In genomic region chr19:47111081-47111589, GRCh38 we compare ENCODE assay signal across 8 cellular contexts. TPM values are rescaled to one million over a fixed set of nuclear protein-coding genes. Genes with fewer than 3 reads are reported as not detected.
DNase-seq lines count a peak whose midpoint lies in the region; ATAC-seq, FAIRE-seq and TF ChIP-seq lines count a peak whose summit lies in the region.

No MANE protein-coding gene starts in this region.

- peak overlapping the region; percentile 99 for H3K23ac ChIP-seq in IMR-90 (ENCODE audit: low read depth, low read length)

- peak overlapping the region; percentile 69 for H2BK120ac ChIP-seq in IMR-90 (ENCODE audit: low read depth, low read length)

- POLR2A ChIA-PET in IMR-90 (lab: Charles Lee; ENCODE audit: unreplicated experiment) (no interaction called here), endothelial cell of umbilical vein (lab: Charles Lee) (no interaction called here)
- POLR2A ChIA-PET in activated CD8-positive, alpha-beta T cell treated with anti-CD3 and anti-CD28 coated beads, Interleukin-2, amount 10 ng/mL, durations not matched to agents 7 days and 5 days (lab: Charles Lee) = interaction anchor here (0.6 to 10.3 kb wide), 13 partner anchors 8 to 509 kb away, joined by 3 to 256 read pairs (median 3); partner anchors contain the start of genes SAE1 and SLC1A5

- H3K4me1 ChIP-seq in IMR-90 (ENCODE audit: control insufficient read depth, insufficient read depth, low read length) (peaks cover 23% of the 10 kb centered on the region), endothelial cell of umbilical vein (ENCODE audit: control insufficient read depth, extremely low read depth, insufficient read depth, low read length) (peaks cover 43% of the 10 kb centered on the region), uterus (peaks cover 0 to 13% of the 10 kb centered on the region in 2 donors)

- peaks cover 48% of the 10 kb centered on the region for H3K4me1 Mint-ChIP-seq in activated CD8-positive, alpha-beta T cell treated with anti-CD3 and anti-CD28 coated beads, Interleukin-2, amount 10 ng/mL, durations not matched to agents 7 days and 5 days (ENCODE audit: low read depth)
- peaks cover 62% of the 10 kb centered on the region for H3K4me1 Mint-ChIP-seq in nephron progenitor cell

- H3K27ac Mint-ChIP-seq in activated CD8-positive, alpha-beta T cell treated with anti-CD3 and anti-CD28 coated beads, Interleukin-2, amount 10 ng/mL, durations not matched to agents 7 days and 5 days = peak overlapping the region; percentile 100
- peak overlapping the region; percentile 97 for H3K27ac Mint-ChIP-seq in nephron progenitor cell

- H4K91ac ChIP-seq in IMR-90 (ENCODE audit: insufficient read depth, low read depth, low read length) = peak overlapping the region; percentile 89

- H4K8ac ChIP-seq in IMR-90 (ENCODE audit: low read depth in 2 of 2, low read length in 2 of 2) = peak overlapping the region; percentile 88 to 96

- DNase-seq in Ammon's horn (ENCODE audit: low spot score) = peak; percentile 36
- DNase-seq in IMR-90 = no peak
- DNase-seq in activated CD8-positive, alpha-beta T cell treated with anti-CD3 and anti-CD28 coated beads, Interleukin-2, amount 10 ng/mL, durations not matched to agents 7 days and 5 days = peak; percentile 61
- peak; percentile 21 for DNase-seq in endothelial cell of umbilical vein (ENCODE audit: low read depth, low spot score)
- peak; percentile 33 for DNase-seq in nephron progenitor cell
- DNase-seq in uterus = peak in 1 of 2 donors; percentile 30
- DNase-seq in SK-N-DZ (ENCODE audit: low spot score) = no peak
- DNase-seq in GM03348 (ENCODE audit: low spot score) = no peak

- H3K56ac ChIP-seq in IMR-90 (ENCODE audit: extremely low read depth, insufficient read depth, low read length) = peak overlapping the region; percentile 99

- H2AK5ac ChIP-seq in IMR-90 (ENCODE audit: low read depth, low read length) = peak overlapping the region; percentile 97

- H2BK5ac ChIP-seq in IMR-90 (ENCODE audit: low read depth, low read length, poor library complexity, severe bottlenecking) = peak overlapping the region; percentile 98

- no CpG with 5 or more reads among the region's 30 CpGs for WGBS in IMR-90 (ENCODE audit: extremely low coverage in 2 of 2, insufficient read length in 1 of 2), 2 experiments

- H3K27me3 Mint-ChIP-seq in activated CD8-positive, alpha-beta T cell treated with anti-CD3 and anti-CD28 coated beads, Interleukin-2, amount 10 ng/mL, durations not matched to agents 7 days and 5 days (ENCODE audit: low read depth) = no peaks in the 10 kb centered on the region
- H3K27me3 Mint-ChIP-seq in nephron progenitor cell (ENCODE audit: low read depth, poor library complexity) = no peaks in the 10 kb centered on the region

- H3K36me3 Mint-ChIP-seq in activated CD8-positive, alpha-beta T cell treated with anti-CD3 and anti-CD28 coated beads, Interleukin-2, amount 10 ng/mL, durations not matched to agents 7 days and 5 days (ENCODE audit: low read depth) = peaks cover 55% of the 10 kb centered on the region
- peaks cover 13% of the 10 kb centered on the region for H3K36me3 Mint-ChIP-seq in nephron progenitor cell (ENCODE audit: low read depth)

- H3K27me3 ChIP-seq in IMR-90 (ENCODE audit: control insufficient read depth, insufficient read depth, low read length) = no peaks in the 10 kb centered on the region
- H3K27me3 ChIP-seq in endothelial cell of umbilical vein (ENCODE audit: control insufficient read depth in 2 of 2, insufficient read depth in 2 of 2, low read length in 2 of 2) = no peaks in the 10 kb centered on the region
- no peaks in the 10 kb centered on the region for H3K27me3 ChIP-seq in uterus

- no peak for ATAC-seq in IMR-90 (ENCODE audit: low read depth)
- no peak for ATAC-seq in activated CD8-positive, alpha-beta T cell treated with anti-CD3 and anti-CD28 coated beads, Interleukin-2, amount 10 ng/mL, durations not matched to agents 7 days and 5 days

- H3K9me1 ChIP-seq in IMR-90 (ENCODE audit: insufficient read depth, low read length) = peaks cover 6% of the 10 kb centered on the region
- no peaks in the 10 kb centered on the region for H3K9me1 ChIP-seq in endothelial cell of umbilical vein (replicated peaks; ENCODE audit: control insufficient read depth, extremely low read depth, insufficient read depth, low read length)

- peak overlapping the region; percentile 97 for H3K4ac ChIP-seq in IMR-90 (ENCODE audit: low read depth, low read length)

- no peak overlapping the region for H2BK20ac ChIP-seq in IMR-90 (ENCODE audit: low read depth, low read length)

- peak overlapping the region; percentile 93 for H4K5ac ChIP-seq in IMR-90 (ENCODE audit: low read depth, low read length)

- H3K79me1 ChIP-seq in IMR-90 (ENCODE audit: low read depth in 1 of 2, low read length in 2 of 2) = peaks cover 20 to 59% of the 10 kb centered on the region in 2 experiments

- FAIRE-seq in endothelial cell of umbilical vein (lab: Jason Lieb, UNC) = no peak

- H3K4me2 ChIP-seq in IMR-90 (ENCODE audit: low read depth, low read length) (peak overlapping the region; percentile 97), endothelial cell of umbilical vein (ENCODE audit: insufficient read depth, low read length) (peak overlapping the region; percentile 93)

- H3K4me3 ChIP-seq in IMR-90 (ENCODE audit: insufficient read depth, low read depth, low read length) (peak overlapping the region; percentile 77), endothelial cell of umbilical vein (replicated peaks in 1 of 3; ENCODE audit: insufficient read depth in 1 of 3, low read depth in 1 of 3, low read length in 3 of 3) (peak overlapping the region; percentile 80 to 94 (median 93)), uterus (peak overlapping the region; percentile 84 to 88)

- H2AK9ac ChIP-seq in IMR-90 (replicated peaks; ENCODE audit: low read depth, low read length, poor library complexity) = peak overlapping the region; percentile 100

- in situ Hi-C loops in IMR-90 (cut with MboI; ENCODE audit: low sequenced_read_pairs) = no loop called here

- dilution Hi-C loops in IMR-90 (cut with HindIII; ENCODE audit: low sequenced_read_pairs, unreplicated experiment) (no loop called here), endothelial cell of umbilical vein (cut with MboI; ENCODE audit: extremely low pct_ligation_motif_present, low sequenced_read_pairs) (no loop called here)

- H3K9me3 Mint-ChIP-seq in activated CD8-positive, alpha-beta T cell treated with anti-CD3 and anti-CD28 coated beads, Interleukin-2, amount 10 ng/mL, durations not matched to agents 7 days and 5 days (ENCODE audit: insufficient read depth) = no peaks in the 10 kb centered on the region
- H3K9me3 Mint-ChIP-seq in nephron progenitor cell = no peaks in the 10 kb centered on the region

- H4K20me1 ChIP-seq in IMR-90 (ENCODE audit: insufficient read depth, low read length) (peaks cover 24% of the 10 kb centered on the region), endothelial cell of umbilical vein (replicated peaks; ENCODE audit: control insufficient read depth, extremely low read depth, insufficient read depth, low read length) (no peaks in the 10 kb centered on the region)

- TF ChIP-seq POLR2A in IMR-90 (IDR thresholded peaks at IDR 0.05; ENCODE audit: low read depth, low read length) = no peak
- TF ChIP-seq POLR2A in endothelial cell of umbilical vein (IDR thresholded peaks at IDR 0.05; ENCODE audit: low read depth, low read length) = peak; percentile 71
- TF ChIP-seq POLR2A in uterus (IDR thresholded peaks at IDR 0.05) = no peak

- peaks cover 57% of the 10 kb centered on the region for H3K79me2 ChIP-seq in endothelial cell of umbilical vein (ENCODE audit: control insufficient read depth, insufficient read depth, low read length)

- TF ChIP-seq RAD21 in IMR-90 (IDR thresholded peaks at IDR 0.05; ENCODE audit: low read length) = no peak

- no TSS peak for BruUV-seq in IMR-90 (replicated peaks; lab: Mats Ljungman, UMichigan)
- BruUV-seq in endothelial cell of umbilical vein (replicated peaks; lab: Mats Ljungman, UMichigan) = no TSS peak

- H3K4me3 Mint-ChIP-seq in activated CD8-positive, alpha-beta T cell treated with anti-CD3 and anti-CD28 coated beads, Interleukin-2, amount 10 ng/mL, durations not matched to agents 7 days and 5 days = peak overlapping the region; percentile 95
- H3K4me3 Mint-ChIP-seq in nephron progenitor cell = peak overlapping the region; percentile 91

- H3K27ac ChIP-seq in IMR-90 (ENCODE audit: insufficient read depth, low read length) (peak overlapping the region; percentile 96), endothelial cell of umbilical vein (ENCODE audit: insufficient read depth, low read depth, low read length) (peak overlapping the region; percentile 92), uterus (peak overlapping the region; percentile 100)

- H2AFZ ChIP-seq in IMR-90 (replicated peaks; ENCODE audit: low read length, poor library complexity) (peak overlapping the region; percentile 46), endothelial cell of umbilical vein (ENCODE audit: low read depth, low read length) (no peak overlapping the region)

- intact Hi-C loops in IMR-90 (cut with micrococcal nuclease) (loop anchor here (5.0 kb wide), 2 partner anchors 34 to 74 kb away; no protein-coding TSS in a partner anchor), endothelial cell of umbilical vein (cut with micrococcal nuclease) (loop anchor here (5.0 kb wide), 2 partner anchors 64 to 249 kb away; partner anchors contain the start of genes ARHGAP35 and TMEM160), uterus (cut with DNase I; ENCODE audit: low total_unique reads) (no loop called here)

- H3K18ac ChIP-seq in IMR-90 (ENCODE audit: low read depth, low read length) = peak overlapping the region; percentile 93

- H3K36me3 ChIP-seq in IMR-90 (ENCODE audit: control insufficient read depth, insufficient read depth, low read length) (peaks cover 2% of the 10 kb centered on the region), endothelial cell of umbilical vein (ENCODE audit: control insufficient read depth in 2 of 2, extremely low read depth in 1 of 2, insufficient read depth in 2 of 2, low read length in 2 of 2) (no peaks in the 10 kb centered on the region), uterus (no peaks in the 10 kb centered on the region)

- H3K9ac ChIP-seq in IMR-90 (ENCODE audit: low read depth, low read length) = peak overlapping the region; percentile 100
- peak overlapping the region; percentile 99 for H3K9ac ChIP-seq in endothelial cell of umbilical vein (replicated peaks; ENCODE audit: extremely low read depth, insufficient read depth, low read length)

- H2BK15ac ChIP-seq in IMR-90 (ENCODE audit: low read depth, low read length) = no peak overlapping the region

- TF ChIP-seq CTCF in IMR-90 (conservative IDR thresholded peaks at IDR 0.05; ENCODE audit: low read depth, low read length) (no peak), endothelial cell of umbilical vein (IDR thresholded peaks at IDR 0.05; ENCODE audit: extremely low read depth in 1 of 2, insufficient read depth in 1 of 2, low read depth in 1 of 2, low read length in 2 of 2) (no peak), nephron progenitor cell (IDR thresholded peaks at IDR 0.05) (no peak), uterus (IDR thresholded peaks at IDR 0.05) (no peak)

- CTCF ChIA-PET in IMR-90 (lab: Yijun Ruan, JAX) = no interaction called here
- CTCF ChIA-PET in activated CD8-positive, alpha-beta T cell treated with anti-CD3 and anti-CD28 coated beads, Interleukin-2, amount 10 ng/mL, durations not matched to agents 7 days and 5 days (lab: Charles Lee) = interaction anchor here (4.1 kb wide), 1 partner anchor 15 kb away, joined by 17 read pairs; no protein-coding TSS in a partner anchor
- CTCF ChIA-PET in endothelial cell of umbilical vein (lab: Charles Lee) = interaction anchor here (1.7 kb wide), 1 partner anchor 32 kb away, joined by 6 read pairs; no protein-coding TSS in a partner anchor

- H3K9me3 ChIP-seq in IMR-90 (ENCODE audit: control insufficient read depth, insufficient read depth, low read length) = no peaks in the 10 kb centered on the region
- H3K9me3 ChIP-seq in endothelial cell of umbilical vein (replicated peaks; ENCODE audit: control insufficient read depth, insufficient read depth, low read length) = no peaks in the 10 kb centered on the region
- no peaks in the 10 kb centered on the region for H3K9me3 ChIP-seq in uterus

- H3K14ac ChIP-seq in IMR-90 (replicated peaks; ENCODE audit: low read depth, low read length) = peak overlapping the region; percentile 100

RNA-seq across cellular contexts. Expression of gene ZC3H4, which starts 2.4 kb away (rescaled TPM):
- total RNA-seq in IMR-90 (2012; rRNA removed) (3.9 and 5.3 TPM in 2 replicates), endothelial cell of umbilical vein (56.4 and 63.9 TPM in 2 replicates), uterus (10 to 100 TPM in 3 of 4 donors, 1 to 10 TPM in 1; 3.3 to 43.1 (median 18.3) TPM)
- polyA plus RNA-seq in IMR-90 (2012; rRNA removed) (8.9 and 9.3 TPM in 2 replicates), endothelial cell of umbilical vein (5.5 and 6.2 TPM in 2 replicates)
- 5.1 and 5.9 TPM in 2 replicates for polyA plus RNA-seq in IMR-90 (2012; cell fraction: cytosol; rRNA removed)
- polyA plus RNA-seq in IMR-90 (2012; cell fraction: nucleus; rRNA removed; ENCODE audit: low replicate concordance) = 8.7 and 14.9 TPM in 2 replicates
- 100 to 1,000 TPM; 102 TPM for total RNA-seq in activated CD8-positive, alpha-beta T cell treated with anti-CD3 and anti-CD28 coated beads, Interleukin-2, amount 10 ng/mL, durations not matched to agents 7 days and 5 days
- 9.7 and 10.9 TPM in 2 replicates for polyA plus RNA-seq in endothelial cell of umbilical vein (2011; cell fraction: cytosol; rRNA removed)
- polyA plus RNA-seq in endothelial cell of umbilical vein (2011; cell fraction: nucleus; rRNA removed) = 20.4 and 22.2 TPM in 2 replicates
- polyA plus RNA-seq in endothelial cell of umbilical vein (2012) = 21.3 and 33.9 TPM in 2 replicates
- 11.9 and 13.3 TPM in 2 replicates for polyA minus RNA-seq in endothelial cell of umbilical vein
- 9.5 TPM for polyA minus RNA-seq in endothelial cell of umbilical vein (2011; cell fraction: cytosol; rRNA and poly(A)+ RNA removed)
- 12.1 and 13.1 TPM in 2 replicates for polyA minus RNA-seq in endothelial cell of umbilical vein (2011; cell fraction: nucleus; rRNA and poly(A)+ RNA removed)
- polyA plus RNA-seq in SK-N-DZ (2014; cell fraction: cytosol; rRNA removed) = 6.1 and 9.0 TPM in 2 replicates
- 6.8 and 11.8 TPM in 2 replicates for polyA plus RNA-seq in SK-N-DZ (2014; cell fraction: nucleus; rRNA removed)

RNA-seq across cellular contexts. Expression of gene SAE1, which starts 19.5 kb away (rescaled TPM):
- total RNA-seq in IMR-90 (2012; rRNA removed) (184 and 192 TPM in 2 replicates), endothelial cell of umbilical vein (219 and 223 TPM in 2 replicates), uterus (100 to 1,000 TPM in 1 of 4 donors, 10 to 100 TPM in 3; 17.6 to 144 (median 45.6) TPM)
- polyA plus RNA-seq in IMR-90 (2012; rRNA removed) (137 and 165 TPM in 2 replicates), endothelial cell of umbilical vein (145 and 165 TPM in 2 replicates)
- polyA plus RNA-seq in IMR-90 (2012; cell fraction: cytosol; rRNA removed) = 96.8 and 106 TPM in 2 replicates
- polyA plus RNA-seq in IMR-90 (2012; cell fraction: nucleus; rRNA removed; ENCODE audit: low replicate concordance) = 45.0 and 63.3 TPM in 2 replicates
- total RNA-seq in activated CD8-positive, alpha-beta T cell treated with anti-CD3 and anti-CD28 coated beads, Interleukin-2, amount 10 ng/mL, durations not matched to agents 7 days and 5 days = 100 to 1,000 TPM; 165 to 175 TPM
- polyA plus RNA-seq in endothelial cell of umbilical vein (2011; cell fraction: cytosol; rRNA removed) = 219 and 237 TPM in 2 replicates
- 101 and 130 TPM in 2 replicates for polyA plus RNA-seq in endothelial cell of umbilical vein (2011; cell fraction: nucleus; rRNA removed)
- 191 and 235 TPM in 2 replicates for polyA plus RNA-seq in endothelial cell of umbilical vein (2012)
- 107 and 111 TPM in 2 replicates for polyA minus RNA-seq in endothelial cell of umbilical vein
- polyA minus RNA-seq in endothelial cell of umbilical vein (2011; cell fraction: cytosol; rRNA and poly(A)+ RNA removed) = 50.6 TPM
- 25.6 and 34.4 TPM in 2 replicates for polyA minus RNA-seq in endothelial cell of umbilical vein (2011; cell fraction: nucleus; rRNA and poly(A)+ RNA removed)
- 168 and 204 TPM in 2 replicates for polyA plus RNA-seq in SK-N-DZ (2014; cell fraction: cytosol; rRNA removed)
- polyA plus RNA-seq in SK-N-DZ (2014; cell fraction: nucleus; rRNA removed) = 60.9 and 65.5 TPM in 2 replicates

Comparison
In these comparisons a context has a peak if more than half of its experiments do, and no peak if none do; other contexts are left out.
1. DNase-seq: peak in Ammon's horn (single experiment), activated CD8-positive, alpha-beta T cell treated with anti-CD3 and anti-CD28 coated beads, Interleukin-2, amount 10 ng/mL, durations not matched to agents 7 days and 5 days (single experiment), endothelial cell of umbilical vein (single experiment) and nephron progenitor cell (single experiment); none in IMR-90 (single experiment), SK-N-DZ (single experiment) and GM03348 (single experiment).
2. Peak in every context shown above with its lines, with median percentiles within 50 percentile points of each other: H3K27ac ChIP-seq and H3K4me3 ChIP-seq.